In genomic region chr16:1787322-1788094, GRCh38 we compare ENCODE assay signal across 13 cellular contexts. TPM values are rescaled to one million over a fixed set of nuclear protein-coding genes. Genes with fewer than 3 reads are reported as not detected.
DNase-seq lines count a peak whose midpoint lies in the region; ATAC-seq and TF ChIP-seq lines count a peak whose summit lies in the region.
"Had no signal": no experiment of that assay in that cellular context is flagged by ENCODE, and none has a peak within 500 bp of the region (broad histone marks: within the 10 kb centered on the region; RNA-seq: fewer than 3 reads in every experiment).

No MANE protein-coding gene starts in this region.

- no peak for ATAC-seq in foreskin keratinocyte
- ATAC-seq: activated CD8-positive, alpha-beta T cell treated with anti-CD3 and anti-CD28 coated beads, Interleukin-2, amount 10 ng/mL, durations not matched to agents 7 days and 5 days; effector memory CD8-positive, alpha-beta T cell had no signal

- H3K4me3 ChIP-seq in GM06990 (replicated peaks; ENCODE audit: low read depth, low read length) = no peak overlapping the region
- H3K4me3 ChIP-seq: stomach had no signal

- TF ChIP-seq CTCF in GM06990 (IDR thresholded peaks at IDR 0.05; ENCODE audit: insufficient read depth, low read length, poor library complexity, severe bottlenecking) = no peak
- TF ChIP-seq CTCF in foreskin keratinocyte (conservative IDR thresholded peaks at IDR 0.05) = no peak

- intact Hi-C loops in cardiac septum (cut with DNase I) = loop anchor here (5.0 kb wide), 1 partner anchor 35 kb away; no protein-coding TSS in a partner anchor

- no peak overlapping the region for H3K27ac ChIP-seq in foreskin keratinocyte
- H3K27ac ChIP-seq: stomach had no signal

- no peaks in the 10 kb centered on the region for H3K4me1 ChIP-seq in foreskin keratinocyte

- peaks cover 13% of the 10 kb centered on the region for H3K36me3 ChIP-seq in GM06990 (ENCODE audit: control insufficient read depth, insufficient read depth, low read length)

- no peaks in the 10 kb centered on the region for H3K27me3 ChIP-seq in GM06990 (replicated peaks; ENCODE audit: control insufficient read depth, insufficient read depth, low read length)
- H3K27me3 ChIP-seq in foreskin keratinocyte = no peaks in the 10 kb centered on the region
- H3K27me3 ChIP-seq: stomach had no signal

- peak; percentile 9 for DNase-seq in GM06990 (ENCODE audit: extremely low read depth, insufficient read length)
- DNase-seq in cardiac septum (ENCODE audit: low spot score) = peak; percentile 59
- no peak for DNase-seq in HUDEP-2 (lab: John Stamatoyannopoulos, UW; ENCODE audit: unreplicated experiment in 76 of 76)
- DNase-seq in foreskin keratinocyte = no peak
- DNase-seq: activated CD8-positive, alpha-beta T cell treated with anti-CD3 and anti-CD28 coated beads, Interleukin-2, amount 10 ng/mL, durations not matched to agents 7 days and 5 days; activated naive CD4-positive, alpha-beta T cell treated with Interleukin-2 at 50 U/mL for 16 hours; DMS 273 treated with DMSO at 0.1 percent for 48 hours; effector memory CD8-positive, alpha-beta T cell; mesenchymal stem cell; NCI-H1105 treated with DMSO at 0.1 percent for 48 hours; SIG-M5; stomach had no signal

RNA-seq across cellular contexts. Expression of gene NUBP2, which starts 4.7 kb away (rescaled TPM):
- total RNA-seq in cardiac septum (32.3 TPM), foreskin keratinocyte (70.1 and 73.3 TPM in 2 replicates)
- polyA plus RNA-seq in foreskin keratinocyte = 113 and 121 TPM in 2 replicates

RNA-seq across cellular contexts. Expression of gene SPSB3, which starts 5.1 kb away (rescaled TPM):
- 24.2 TPM for total RNA-seq in cardiac septum
- total RNA-seq in foreskin keratinocyte = 21.7 and 27.4 TPM in 2 replicates
- 24.5 and 32.4 TPM in 2 replicates for polyA plus RNA-seq in foreskin keratinocyte

RNA-seq across cellular contexts. Expression of gene IGFALS, which starts 6.0 kb away (rescaled TPM):
- 0.19 TPM for total RNA-seq in cardiac septum
- not detected in 2 replicates for total RNA-seq in foreskin keratinocyte
- polyA plus RNA-seq in foreskin keratinocyte = not detected in 2 replicates
- total RNA-seq: fibroblast of villous mesenchyme had no signal

RNA-seq across cellular contexts. Expression of gene MRPS34, which starts 14.6 kb away (rescaled TPM):
- total RNA-seq in cardiac septum (63.4 TPM), foreskin keratinocyte (139 and 174 TPM in 2 replicates)
- polyA plus RNA-seq in foreskin keratinocyte = 223 and 236 TPM in 2 replicates

RNA-seq across cellular contexts. Expression of gene EME2, which starts 14.9 kb away (rescaled TPM):
- total RNA-seq in cardiac septum = 14.9 TPM
- total RNA-seq in foreskin keratinocyte = 5.9 and 8.5 TPM in 2 replicates
- polyA plus RNA-seq in foreskin keratinocyte = 3.0 and 4.3 TPM in 2 replicates

Comparison
In these comparisons a context has a peak if more than half of its experiments do, and no peak if none do; other contexts are left out.
1. DNase-seq: peak in GM06990 (single experiment) and cardiac septum (single experiment); none in HUDEP-2 (0 of 76) and foreskin keratinocyte (0 of 2).